Comparison of ENCODE assay signal across 1 cellular context in genomic region chr1:234515411-234515810, GRCh38.
TF ChIP-seq lines count a peak whose summit lies in the region.

No MANE protein-coding gene starts in this region.

TF ChIP-seq in HepG2, 621 proteins besides CTCF, POLR2A, EP300 and RAD21 (continued from another document):
- TF ChIP-seq, protein P1, sequence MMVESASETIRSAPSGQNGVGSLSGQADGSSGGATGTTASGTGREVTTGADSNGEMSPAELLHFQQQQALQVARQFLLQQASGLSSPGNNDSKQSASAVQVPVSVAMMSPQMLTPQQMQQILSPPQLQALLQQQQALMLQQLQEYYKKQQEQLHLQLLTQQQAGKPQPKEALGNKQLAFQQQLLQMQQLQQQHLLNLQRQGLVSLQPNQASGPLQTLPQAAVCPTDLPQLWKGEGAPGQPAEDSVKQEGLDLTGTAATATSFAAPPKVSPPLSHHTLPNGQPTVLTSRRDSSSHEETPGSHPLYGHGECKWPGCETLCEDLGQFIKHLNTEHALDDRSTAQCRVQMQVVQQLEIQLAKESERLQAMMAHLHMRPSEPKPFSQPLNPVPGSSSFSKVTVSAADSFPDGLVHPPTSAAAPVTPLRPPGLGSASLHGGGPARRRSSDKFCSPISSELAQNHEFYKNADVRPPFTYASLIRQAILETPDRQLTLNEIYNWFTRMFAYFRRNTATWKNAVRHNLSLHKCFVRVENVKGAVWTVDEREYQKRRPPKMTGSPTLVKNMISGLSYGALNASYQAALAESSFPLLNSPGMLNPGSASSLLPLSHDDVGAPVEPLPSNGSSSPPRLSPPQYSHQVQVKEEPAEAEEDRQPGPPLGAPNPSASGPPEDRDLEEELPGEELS (CRISPR knock-in tag; IDR thresholded peaks at IDR 0.05) = no peak
